Comparison of ENCODE assay signal across 8 cellular contexts in genomic region chr1:109618614-109619404, GRCh38. TPM values are rescaled to one million over a fixed set of nuclear protein-coding genes. Genes with fewer than 3 reads are reported as not detected.
DNase-seq lines count a peak whose midpoint lies in the region; ATAC-seq, FAIRE-seq and TF ChIP-seq lines count a peak whose summit lies in the region.

No MANE protein-coding gene starts in this region.

- POLR2A ChIA-PET in Panc1 (lab: Charles Lee): no interaction called here

- DNase-seq in GM12864 (ENCODE audit: low read depth) (no peak), Panc1 (ENCODE audit: low read depth, low spot score) (no peak), esophagus squamous epithelium (lab: John Stamatoyannopoulos, UW) (no peak), GM19239 (ENCODE audit: insufficient read length, low spot score) (no peak), kidney tubule cell (ENCODE audit: low spot score) (no peak), GM12892 (ENCODE audit: insufficient read length) (no peak)

- FAIRE-seq in GM19239 (lab: Jason Lieb, UNC): no peak
- no peak for FAIRE-seq in GM12892 (lab: Jason Lieb, UNC)

- H3K9ac ChIP-seq in rectal smooth muscle tissue (ENCODE audit: low read length): no peak overlapping the region

- H3K4me1 ChIP-seq in Panc1 (ENCODE audit: control insufficient read depth, insufficient read depth, low read length): peaks cover 15% of the 10 kb centered on the region
- peaks cover 24 to 67% (median 29%) of the 10 kb centered on the region in 3 donors for H3K4me1 ChIP-seq in esophagus squamous epithelium
- H3K4me1 ChIP-seq in rectal smooth muscle tissue (ENCODE audit: control insufficient read depth, insufficient read depth, low read length): peaks cover 6% of the 10 kb centered on the region

- H3K4me3 ChIP-seq in GM12864 (ENCODE audit: low read depth, low read length): peak overlapping the region; percentile 90
- peak overlapping the region; percentile 84 to 92 for H3K4me3 ChIP-seq in Panc1 (ENCODE audit: low read depth in 2 of 2, low read length in 2 of 2)
- H3K4me3 ChIP-seq in esophagus squamous epithelium: peak overlapping the region; percentile 52 to 86 (median 63)
- H3K4me3 ChIP-seq in rectal smooth muscle tissue (ENCODE audit: low read length): peak overlapping the region; percentile 92

- intact Hi-C loops in Panc1 (cut with micrococcal nuclease; ENCODE audit: unreplicated experiment) (no loop called here), esophagus squamous epithelium (cut with DNase I) (no loop called here)

- ATAC-seq in Panc1 (no peak), GM19397 (IDR thresholded peaks at IDR 0.05; ENCODE audit: unreplicated experiment) (no peak)

- in situ Hi-C loops in Panc1 (cut with HindIII; ENCODE audit: low pct_unique_long_range_greater_than_20kb, low sequenced_read_pairs): no loop called here

- TF ChIP-seq POLR2A in esophagus squamous epithelium (IDR thresholded peaks at IDR 0.05) (no peak), GM12892 (IDR thresholded peaks at IDR 0.05; ENCODE audit: low read depth, low read length) (no peak)

- TF ChIP-seq CTCF in GM12864 (IDR thresholded peaks at IDR 0.05; ENCODE audit: low read depth, low read length, missing control alignments): no peak
- no peak for TF ChIP-seq CTCF in Panc1 (IDR thresholded peaks at IDR 0.05)
- TF ChIP-seq CTCF in esophagus squamous epithelium (IDR thresholded peaks at IDR 0.05): no peak

- no peaks in the 10 kb centered on the region for H3K36me3 ChIP-seq in Panc1 (ENCODE audit: control insufficient read depth, insufficient read depth, low read length)
- no peaks in the 10 kb centered on the region for H3K36me3 ChIP-seq in esophagus squamous epithelium
- no peaks in the 10 kb centered on the region for H3K36me3 ChIP-seq in rectal smooth muscle tissue (ENCODE audit: control insufficient read depth, insufficient read depth, low read length)

- BruUV-seq in Panc1 (replicated peaks; lab: Mats Ljungman, UMichigan): TSS peak; percentile 85

- H3K27me3 ChIP-seq in Panc1 (ENCODE audit: control insufficient read depth, insufficient read depth, low read length): no peaks in the 10 kb centered on the region
- no peaks in the 10 kb centered on the region for H3K27me3 ChIP-seq in esophagus squamous epithelium
- no peaks in the 10 kb centered on the region for H3K27me3 ChIP-seq in rectal smooth muscle tissue (ENCODE audit: control insufficient read depth, insufficient read depth, low read length)

- H3K27ac ChIP-seq in Panc1 (ENCODE audit: low read length): peak overlapping the region; percentile 94
- peak overlapping the region; percentile 78 to 86 (median 83) for H3K27ac ChIP-seq in esophagus squamous epithelium
- peak overlapping the region; percentile 3 for H3K27ac ChIP-seq in rectal smooth muscle tissue (ENCODE audit: low read depth, low read length)

- H3K9me3 ChIP-seq in Panc1 (ENCODE audit: control insufficient read depth, insufficient read depth, low read depth, low read length): no peaks in the 10 kb centered on the region
- no peaks in the 10 kb centered on the region for H3K9me3 ChIP-seq in esophagus squamous epithelium

- WGBS in esophagus squamous epithelium, 2 donors: 57 to 59% methylated on average over 5 of the region's 5 CpGs

- CTCF ChIA-PET in Panc1 (lab: Charles Lee): interaction anchor here (0.6 kb wide), 1 partner anchor 469 kb away, joined by 3 read pairs; no protein-coding TSS in a partner anchor

RNA-seq across cellular contexts. Expression of gene GNAT2, which starts 0.6 kb away (rescaled TPM):
- 0.44 TPM for total RNA-seq in Panc1 (2021; ENCODE audit: unreplicated experiment)
- not detected for polyA plus RNA-seq in Panc1 (2012; ENCODE audit: insufficient read length)
- not detected for total RNA-seq in esophagus squamous epithelium
- 0.21 TPM for polyA plus RNA-seq in GM12892 (2012; ENCODE audit: missing spikeins)

RNA-seq across cellular contexts. Expression of gene AMPD2, which starts 0.8 kb away (rescaled TPM):
- total RNA-seq in Panc1 (2021; ENCODE audit: unreplicated experiment): 85.8 TPM
- 58.1 TPM for polyA plus RNA-seq in Panc1 (2012; ENCODE audit: insufficient read length)
- 10 to 100 TPM; 18.5 to 51.5 (median 24.4) TPM for total RNA-seq in esophagus squamous epithelium
- polyA plus RNA-seq in GM12892 (2012; ENCODE audit: missing spikeins): 28.2 TPM

RNA-seq across cellular contexts. Expression of gene GSTM4, which starts 37.1 kb away (rescaled TPM):
- total RNA-seq in Panc1 (2021; ENCODE audit: unreplicated experiment) (22.0 TPM), esophagus squamous epithelium (10 to 100 TPM; 13.5 to 53.5 (median 29.4) TPM)
- 15.3 TPM for polyA plus RNA-seq in Panc1 (2012; ENCODE audit: insufficient read length)
- 18.4 TPM for polyA plus RNA-seq in GM12892 (2012; ENCODE audit: missing spikeins)

RNA-seq across cellular contexts. Expression of gene GSTM2, which starts 49.0 kb away (rescaled TPM):
- total RNA-seq in Panc1 (2021; ENCODE audit: unreplicated experiment): 10.2 TPM
- polyA plus RNA-seq in Panc1 (2012; ENCODE audit: insufficient read length): 12.9 TPM
- total RNA-seq in esophagus squamous epithelium: 10 to 100 TPM; 17.8 to 87.9 (median 46.2) TPM
- polyA plus RNA-seq in GM12892 (2012; ENCODE audit: missing spikeins): 27.1 TPM

Comparison
In these comparisons a context has a peak if more than half of its experiments do, and no peak if none do; other contexts are left out.
1. H3K27ac ChIP-seq: peak in every context shown above with its lines; median percentile 94 in Panc1; 83 in esophagus squamous epithelium; 3 in rectal smooth muscle tissue.